Comparison of ENCODE assay signal across 23 cellular contexts in the genomic region with DNA sequence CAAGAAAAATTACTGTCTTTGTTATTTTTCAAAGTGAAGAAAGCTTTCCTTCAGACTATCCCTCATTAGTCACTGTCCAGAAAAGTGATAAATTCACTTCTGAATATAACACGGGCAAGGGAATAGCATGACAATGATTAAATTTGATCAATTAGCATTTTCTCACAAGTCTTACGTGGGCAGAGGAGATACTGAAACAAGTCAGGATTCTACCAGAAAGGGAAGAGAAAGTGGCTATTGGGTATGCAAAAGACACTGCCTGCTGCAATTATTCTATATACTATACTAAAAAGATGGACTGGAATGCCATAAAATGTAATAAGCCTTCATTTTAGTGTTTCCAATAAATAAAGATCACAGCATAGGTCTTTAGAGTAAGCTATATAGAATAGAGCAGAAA.
"Had no signal": no experiment of that assay in that cellular context is flagged by ENCODE, and none has a peak within 500 bp of the region (broad histone marks: within the 10 kb centered on the region; RNA-seq: fewer than 3 reads in every experiment).

No MANE protein-coding gene starts in this region.

- DNase-seq: activated CD4-positive, alpha-beta T cell treated with anti-CD3 and anti-CD28 coated beads, Interleukin-2, amount 10 ng/mL, durations not matched to agents 24 days and 14 days; activated CD4-positive, alpha-beta T cell treated with anti-CD3 and anti-CD28 coated beads, Interleukin-2, amount 50 U/mL, for 48 hours; activated CD4-positive, CD25-positive, alpha-beta regulatory T cell treated with anti-CD3 and anti-CD28 coated beads, Interleukin-2, amount 50 U/mL, for 72 hours; activated CD8-positive, alpha-beta memory T cell treated with anti-CD3 and anti-CD28 coated beads, Interleukin-2, amount 10 ng/mL, durations not matched to agents 7 days and 5 days; activated effector memory CD4-positive, alpha-beta T cell treated with anti-CD3 and anti-CD28 coated beads, Interleukin-2, amount 50 U/mL, for 16 hours; activated naive CD4-positive, alpha-beta T cell treated with Interleukin-2 at 50 U/mL for 16 hours; activated naive CD8-positive, alpha-beta T cell treated with anti-CD3 and anti-CD28 coated beads, Interleukin-2, amount 50 U/mL, for 24 hours; activated T-cell treated with anti-CD3 and anti-CD28 coated beads, Interleukin-2, amount 50 U/mL, for 4 hours; amniotic stem cell; body of pancreas; central memory CD4-positive, alpha-beta T cell; MG63; MV-4-11; NCI-H1092 treated with DMSO at 0.1 percent for 48 hours; NCI-H1436; NCI-H1694 treated with DMSO at 0.1 percent for 48 hours; NCI-H2029 treated with DMSO at 0.1 percent for 48 hours; NCI-H510A treated with DMSO at 0.1 percent for 48 hours; NCI-H69; PC-3; SHP77 had no signal

- ATAC-seq: activated CD8-positive, alpha-beta memory T cell treated with anti-CD3 and anti-CD28 coated beads, Interleukin-2, amount 10 ng/mL, durations not matched to agents 7 days and 5 days; activated naive CD4-positive, alpha-beta T cell treated with anti-CD3 and anti-CD28 coated beads, Interleukin-2, amount 50 U/mL, for 72 hours; activated naive CD8-positive, alpha-beta T cell treated with anti-CD3 and anti-CD28 coated beads, Interleukin-2, amount 50 U/mL, for 24 hours; activated T-cell treated with anti-CD3 and anti-CD28 coated beads, Interleukin-2, amount 50 U/mL, for 4 hours; body of pancreas; PC-3; WTC11 had no signal
